ENCODE assay signal across 1 cellular context in the genomic region with DNA sequence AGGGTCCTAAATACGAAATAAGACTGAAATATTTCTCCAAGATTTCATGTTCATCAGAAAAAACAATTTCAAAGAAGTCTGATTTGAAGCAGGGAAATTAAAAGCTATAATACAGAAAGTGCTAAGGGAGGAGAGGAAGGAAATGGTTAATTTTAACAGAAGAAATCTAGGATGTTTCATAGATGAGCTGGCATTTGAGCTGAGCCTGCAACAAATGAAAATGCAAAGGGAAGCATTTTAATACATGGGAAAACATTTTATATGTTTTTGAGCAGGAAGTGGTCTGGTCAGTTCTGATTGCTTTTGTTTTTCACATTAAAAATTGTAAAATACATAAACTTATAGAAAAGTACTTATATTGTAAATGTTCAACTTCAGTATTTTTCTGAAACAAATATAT.
TF ChIP-seq lines count a peak whose summit lies in the region.

No MANE protein-coding gene starts in this region.

TF ChIP-seq in SK-N-SH, 30 proteins besides CTCF, POLR2A, EP300 and RAD21 (continued from another document):
- TF ChIP-seq, protein P1, sequence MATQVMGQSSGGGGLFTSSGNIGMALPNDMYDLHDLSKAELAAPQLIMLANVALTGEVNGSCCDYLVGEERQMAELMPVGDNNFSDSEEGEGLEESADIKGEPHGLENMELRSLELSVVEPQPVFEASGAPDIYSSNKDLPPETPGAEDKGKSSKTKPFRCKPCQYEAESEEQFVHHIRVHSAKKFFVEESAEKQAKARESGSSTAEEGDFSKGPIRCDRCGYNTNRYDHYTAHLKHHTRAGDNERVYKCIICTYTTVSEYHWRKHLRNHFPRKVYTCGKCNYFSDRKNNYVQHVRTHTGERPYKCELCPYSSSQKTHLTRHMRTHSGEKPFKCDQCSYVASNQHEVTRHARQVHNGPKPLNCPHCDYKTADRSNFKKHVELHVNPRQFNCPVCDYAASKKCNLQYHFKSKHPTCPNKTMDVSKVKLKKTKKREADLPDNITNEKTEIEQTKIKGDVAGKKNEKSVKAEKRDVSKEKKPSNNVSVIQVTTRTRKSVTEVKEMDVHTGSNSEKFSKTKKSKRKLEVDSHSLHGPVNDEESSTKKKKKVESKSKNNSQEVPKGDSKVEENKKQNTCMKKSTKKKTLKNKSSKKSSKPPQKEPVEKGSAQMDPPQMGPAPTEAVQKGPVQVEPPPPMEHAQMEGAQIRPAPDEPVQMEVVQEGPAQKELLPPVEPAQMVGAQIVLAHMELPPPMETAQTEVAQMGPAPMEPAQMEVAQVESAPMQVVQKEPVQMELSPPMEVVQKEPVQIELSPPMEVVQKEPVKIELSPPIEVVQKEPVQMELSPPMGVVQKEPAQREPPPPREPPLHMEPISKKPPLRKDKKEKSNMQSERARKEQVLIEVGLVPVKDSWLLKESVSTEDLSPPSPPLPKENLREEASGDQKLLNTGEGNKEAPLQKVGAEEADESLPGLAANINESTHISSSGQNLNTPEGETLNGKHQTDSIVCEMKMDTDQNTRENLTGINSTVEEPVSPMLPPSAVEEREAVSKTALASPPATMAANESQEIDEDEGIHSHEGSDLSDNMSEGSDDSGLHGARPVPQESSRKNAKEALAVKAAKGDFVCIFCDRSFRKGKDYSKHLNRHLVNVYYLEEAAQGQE (IDR thresholded peaks at IDR 0.05; ENCODE audit: low read depth, low read length), result no peak
- no peak for TF ChIP-seq FOXJ3 (CRISPR knock-in tag; IDR thresholded peaks at IDR 0.05)
- no peak for TF ChIP-seq RFX5 (IDR thresholded peaks at IDR 0.05; ENCODE audit: low read length)
- TF ChIP-seq CHD2 (IDR thresholded peaks at IDR 0.05; ENCODE audit: low read length, partially characterized antibody), result no peak
- TF ChIP-seq, protein P2, sequence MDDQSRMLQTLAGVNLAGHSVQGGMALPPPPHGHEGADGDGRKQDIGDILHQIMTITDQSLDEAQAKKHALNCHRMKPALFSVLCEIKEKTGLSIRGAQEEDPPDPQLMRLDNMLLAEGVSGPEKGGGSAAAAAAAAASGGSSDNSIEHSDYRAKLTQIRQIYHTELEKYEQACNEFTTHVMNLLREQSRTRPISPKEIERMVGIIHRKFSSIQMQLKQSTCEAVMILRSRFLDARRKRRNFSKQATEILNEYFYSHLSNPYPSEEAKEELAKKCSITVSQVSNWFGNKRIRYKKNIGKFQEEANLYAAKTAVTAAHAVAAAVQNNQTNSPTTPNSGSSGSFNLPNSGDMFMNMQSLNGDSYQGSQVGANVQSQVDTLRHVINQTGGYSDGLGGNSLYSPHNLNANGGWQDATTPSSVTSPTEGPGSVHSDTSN (IDR thresholded peaks at IDR 0.05), result 0 out of 2 replicates have a peak, but pooled peaks have one; percentile 37
- TF ChIP-seq, protein P3, sequence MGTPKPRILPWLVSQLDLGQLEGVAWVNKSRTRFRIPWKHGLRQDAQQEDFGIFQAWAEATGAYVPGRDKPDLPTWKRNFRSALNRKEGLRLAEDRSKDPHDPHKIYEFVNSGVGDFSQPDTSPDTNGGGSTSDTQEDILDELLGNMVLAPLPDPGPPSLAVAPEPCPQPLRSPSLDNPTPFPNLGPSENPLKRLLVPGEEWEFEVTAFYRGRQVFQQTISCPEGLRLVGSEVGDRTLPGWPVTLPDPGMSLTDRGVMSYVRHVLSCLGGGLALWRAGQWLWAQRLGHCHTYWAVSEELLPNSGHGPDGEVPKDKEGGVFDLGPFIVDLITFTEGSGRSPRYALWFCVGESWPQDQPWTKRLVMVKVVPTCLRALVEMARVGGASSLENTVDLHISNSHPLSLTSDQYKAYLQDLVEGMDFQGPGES (IDR thresholded peaks at IDR 0.05; ENCODE audit: low read depth, low read length), result no peak
- TF ChIP-seq YY1 (IDR thresholded peaks at IDR 0.05; ENCODE audit: low read depth), result no peak
- TF ChIP-seq, protein P4, sequence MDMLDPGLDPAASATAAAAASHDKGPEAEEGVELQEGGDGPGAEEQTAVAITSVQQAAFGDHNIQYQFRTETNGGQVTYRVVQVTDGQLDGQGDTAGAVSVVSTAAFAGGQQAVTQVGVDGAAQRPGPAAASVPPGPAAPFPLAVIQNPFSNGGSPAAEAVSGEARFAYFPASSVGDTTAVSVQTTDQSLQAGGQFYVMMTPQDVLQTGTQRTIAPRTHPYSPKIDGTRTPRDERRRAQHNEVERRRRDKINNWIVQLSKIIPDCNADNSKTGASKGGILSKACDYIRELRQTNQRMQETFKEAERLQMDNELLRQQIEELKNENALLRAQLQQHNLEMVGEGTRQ (IDR thresholded peaks at IDR 0.05; ENCODE audit: borderline replicate concordance, low read depth, low read length), result no peak
- no peak for TF ChIP-seq NRF1 (IDR thresholded peaks at IDR 0.05; ENCODE audit: low read depth, low read length)
- no peak for TF ChIP-seq SMC3 (IDR thresholded peaks at IDR 0.05; ENCODE audit: low read depth, low read length)
- TF ChIP-seq FOSL2 (IDR thresholded peaks at IDR 0.05; ENCODE audit: borderline replicate concordance, low read depth), result peak; percentile 77
- TF ChIP-seq NFIC (IDR thresholded peaks at IDR 0.05; ENCODE audit: borderline replicate concordance), result peak; percentile 21; the same call in 1 of the 2 replicates
- TF ChIP-seq, protein P5, sequence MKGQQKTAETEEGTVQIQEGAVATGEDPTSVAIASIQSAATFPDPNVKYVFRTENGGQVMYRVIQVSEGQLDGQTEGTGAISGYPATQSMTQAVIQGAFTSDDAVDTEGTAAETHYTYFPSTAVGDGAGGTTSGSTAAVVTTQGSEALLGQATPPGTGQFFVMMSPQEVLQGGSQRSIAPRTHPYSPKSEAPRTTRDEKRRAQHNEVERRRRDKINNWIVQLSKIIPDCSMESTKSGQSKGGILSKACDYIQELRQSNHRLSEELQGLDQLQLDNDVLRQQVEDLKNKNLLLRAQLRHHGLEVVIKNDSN (IDR thresholded peaks at IDR 0.05; ENCODE audit: borderline replicate concordance, low read depth), result no peak
- TF ChIP-seq GATA2 (CRISPR knock-in tag; IDR thresholded peaks at IDR 0.05), result no peak
- no peak for TF ChIP-seq EZH2phosphoT487 (IDR thresholded peaks at IDR 0.05; ENCODE audit: borderline replicate concordance, low read depth)
- TF ChIP-seq TCF12 (IDR thresholded peaks at IDR 0.05), result peak; percentile 55
- TF ChIP-seq MXI1 (IDR thresholded peaks at IDR 0.05; ENCODE audit: low read depth, low read length), result no peak
- no peak for TF ChIP-seq MEF2A (IDR thresholded peaks at IDR 0.05; ENCODE audit: borderline replicate concordance, low read depth)
- TF ChIP-seq SIN3A (IDR thresholded peaks at IDR 0.05; ENCODE audit: borderline replicate concordance, low read depth, low read length), result no peak
- TF ChIP-seq RXRA (IDR thresholded peaks at IDR 0.05; ENCODE audit: borderline replicate concordance, low read depth), result no peak
- TF ChIP-seq TAF1 (IDR thresholded peaks at IDR 0.05; ENCODE audit: borderline replicate concordance, low read depth, low read length), result no peak
- no peak for TF ChIP-seq GABPA (IDR thresholded peaks at IDR 0.05; ENCODE audit: low read depth)
